In the genomic region with DNA sequence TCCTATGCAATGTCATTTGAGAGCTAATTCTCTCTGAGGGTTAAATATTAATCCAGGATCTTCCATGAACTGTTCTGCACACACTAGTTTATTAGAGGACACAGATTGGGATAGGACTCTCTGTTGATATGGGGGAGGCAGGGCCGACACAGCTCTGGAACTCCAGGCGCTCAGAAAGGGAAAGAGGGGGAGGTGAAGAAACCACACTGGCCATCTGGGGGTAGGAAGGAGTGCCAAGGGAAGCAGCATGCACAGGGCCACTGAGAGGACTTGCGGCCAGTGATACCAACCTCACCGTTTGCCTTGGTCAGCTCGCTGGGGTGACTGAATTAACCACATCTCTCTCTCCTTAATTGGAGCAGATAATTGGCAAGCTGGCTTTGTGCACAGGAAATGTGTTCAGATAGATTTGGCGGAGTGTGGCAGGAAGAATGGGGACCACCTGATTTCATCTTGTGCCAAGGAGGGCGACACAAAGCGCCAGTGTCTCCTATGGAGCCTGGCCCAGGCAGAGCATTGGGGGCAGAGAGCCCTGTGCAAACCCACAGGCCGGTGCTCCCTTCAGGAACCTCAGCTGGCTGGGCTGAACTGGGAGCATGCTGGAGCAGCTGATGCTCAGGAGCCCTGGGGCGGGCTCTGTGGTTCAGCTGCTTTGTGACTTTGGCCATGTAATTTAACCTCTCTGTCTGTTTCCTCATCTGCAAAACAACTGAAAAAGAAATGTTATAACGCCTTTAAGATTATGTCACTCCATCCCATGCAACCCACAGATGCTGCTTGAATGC, we compare ENCODE assay signal across 7 cellular contexts. TPM values are rescaled to one million over a fixed set of nuclear protein-coding genes. Genes with fewer than 3 reads are reported as not detected.
DNase-seq lines count a peak whose midpoint lies in the region; ATAC-seq and TF ChIP-seq lines count a peak whose summit lies in the region.

No MANE protein-coding gene starts in this region.

- ATAC-seq in HG03378 (IDR thresholded peaks at IDR 0.05; ENCODE audit: unreplicated experiment) = no peak
- no peak for ATAC-seq in GM21447 (IDR thresholded peaks at IDR 0.05; ENCODE audit: unreplicated experiment)
- no peak for ATAC-seq in HG02981 (IDR thresholded peaks at IDR 0.05; ENCODE audit: unreplicated experiment)

- DNase-seq in GM06990 (ENCODE audit: extremely low read depth, insufficient read length) = peak; percentile 21
- peak in 1 of 3 donors; percentile 65 for DNase-seq in Peyer's patch
- DNase-seq in foreskin melanocyte = peak; percentile 95
- peak; percentile 71 for DNase-seq in retina

- H3K4me3 ChIP-seq in GM06990 (replicated peaks; ENCODE audit: low read depth, low read length) = no peak overlapping the region
- peak overlapping the region in 1 of 4 donors; percentile 10 for H3K4me3 ChIP-seq in Peyer's patch

- no peak for TF ChIP-seq CTCF in GM06990 (IDR thresholded peaks at IDR 0.05; ENCODE audit: insufficient read depth, low read length, poor library complexity, severe bottlenecking)
- no peak for TF ChIP-seq CTCF in Peyer's patch (IDR thresholded peaks at IDR 0.05)

- no peaks in the 10 kb centered on the region for H3K9me3 ChIP-seq in Peyer's patch

- no peaks in the 10 kb centered on the region for H3K27me3 ChIP-seq in GM06990 (replicated peaks; ENCODE audit: control insufficient read depth, insufficient read depth, low read length)
- no peaks in the 10 kb centered on the region for H3K27me3 ChIP-seq in Peyer's patch

- no peak for TF ChIP-seq POLR2A in Peyer's patch (IDR thresholded peaks at IDR 0.05)

- H3K27ac ChIP-seq in Peyer's patch = peak overlapping the region in 3 of 4 donors; percentile 34 to 61 (median 38)

- H3K4me1 ChIP-seq in Peyer's patch = peaks cover 0 to 30% (median 4%) of the 10 kb centered on the region in 4 donors

- no peaks in the 10 kb centered on the region for H3K36me3 ChIP-seq in GM06990 (ENCODE audit: control insufficient read depth, insufficient read depth, low read length)
- H3K36me3 ChIP-seq in Peyer's patch = no peaks in the 10 kb centered on the region

RNA-seq across cellular contexts. Expression of a gene that starts 25.4 kb away (rescaled TPM):
- total RNA-seq in Peyer's patch = 100 to 1,000 TPM in 1 of 4 donors, 10 to 100 TPM in 3; 36.7 to 101 (median 37.8) TPM
